In the genomic region with DNA sequence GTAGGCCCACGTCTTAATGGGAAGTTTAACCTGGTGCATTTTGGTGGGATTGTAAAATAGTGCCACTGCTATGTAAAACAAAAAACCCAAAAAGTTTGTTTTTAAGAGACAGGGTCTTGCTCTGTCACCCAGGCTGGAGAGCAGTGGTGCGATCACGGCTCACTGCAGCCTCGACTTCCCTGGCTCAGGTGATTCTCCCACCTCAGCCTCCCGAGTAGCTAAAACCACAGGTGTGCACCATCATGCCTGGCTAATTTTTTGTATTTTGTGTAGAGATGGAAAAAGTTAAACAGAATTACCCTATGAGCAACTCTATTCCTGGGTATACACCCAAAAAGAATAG, we compare ENCODE assay signal across 9 cellular contexts. TPM values are rescaled to one million over a fixed set of nuclear protein-coding genes. Genes with fewer than 3 reads are reported as not detected.
A peak's percentile ranks its signal among the peaks of the same experiment; 100 is the strongest.
DNase-seq lines count a peak whose midpoint lies in the region; ATAC-seq, FAIRE-seq and TF ChIP-seq lines count a peak whose summit lies in the region.
"Had no signal": no experiment of that assay in that cellular context is flagged by ENCODE, and none has a peak within 500 bp of the region (broad histone marks: within the 10 kb centered on the region; RNA-seq: fewer than 3 reads in every experiment).

No MANE protein-coding gene starts in this region.

- H4K8ac ChIP-seq in H9 (replicated peaks; ENCODE audit: insufficient read length, low read depth, low read length) (no peak overlapping the region), H1 (ENCODE audit: extremely low read depth, insufficient read depth, low read length) (no peak overlapping the region)

- H3K18ac ChIP-seq in H9 (ENCODE audit: insufficient read length, low read depth, low read length) (no peak overlapping the region), H1 (ENCODE audit: extremely low read depth, low read length) (no peak overlapping the region)

- no peak for TF ChIP-seq RAD21 in H1 (IDR thresholded peaks at IDR 0.05 in 1 of 2, conservative IDR thresholded peaks at IDR 0.05 in 1 of 2; ENCODE audit: low read depth in 2 of 2, low read length in 2 of 2)

- peak overlapping the region; percentile 60 to 81; a peak in 4 of 5 replicates for H3K4me3 Mint-ChIP-seq in H9

- H2BK120ac ChIP-seq in H9 (ENCODE audit: low read depth, low read length, poor library complexity, severe bottlenecking) = no peak overlapping the region
- H2BK120ac ChIP-seq in H1 (replicated peaks; ENCODE audit: low read depth, low read length) = no peak overlapping the region

- H4K20me1 ChIP-seq in H9 (ENCODE audit: control insufficient read depth, insufficient read depth, insufficient read length) (peaks cover 5% of the 10 kb centered on the region), H1 (replicated peaks in 1 of 2; ENCODE audit: control insufficient read depth in 1 of 2, insufficient read depth in 2 of 2, low read length in 2 of 2) (peaks cover 22 to 23% of the 10 kb centered on the region in 2 experiments), smooth muscle cell (ENCODE audit: low read depth) (peaks cover 56% of the 10 kb centered on the region)

- H3K14ac ChIP-seq in H9 (ENCODE audit: insufficient read depth, low read length) (no peak overlapping the region), H1 (ENCODE audit: insufficient read length) (no peak overlapping the region)

- no peaks in the 10 kb centered on the region for H3K27me3 ChIP-seq in H9 (ENCODE audit: insufficient read depth, low read length)
- H3K27me3 ChIP-seq in RWPE2 (ENCODE audit: insufficient read depth, poor library complexity, severe bottlenecking) = no peaks in the 10 kb centered on the region
- no peaks in the 10 kb centered on the region for H3K27me3 ChIP-seq in H1 (replicated peaks in 1 of 4; ENCODE audit: control insufficient read depth in 3 of 4, extremely low read depth in 1 of 4, insufficient read depth in 3 of 4, low read length in 3 of 4)
- H3K27me3 ChIP-seq in smooth muscle cell (ENCODE audit: low read depth) = no peaks in the 10 kb centered on the region
- H3K27me3 ChIP-seq: thyroid gland had no signal

- no peak overlapping the region for H2AFZ ChIP-seq in H9 (ENCODE audit: low read length)
- H2AFZ ChIP-seq in H1 (ENCODE audit: low read length) = no peak overlapping the region
- H2AFZ ChIP-seq in smooth muscle cell (ENCODE audit: low read depth) = no peak overlapping the region

- no peak overlapping the region for H3K4me3 ChIP-seq in RWPE2 (ENCODE audit: severe bottlenecking)
- peak overlapping the region in 1 of 4 experiments; percentile 95; a peak in 1 of 8 replicates for H3K4me3 ChIP-seq in H1 (ENCODE audit: extremely low read depth in 1 of 4, insufficient read depth in 2 of 4, low read depth in 3 of 4, low read length in 4 of 4)
- no peak overlapping the region for H3K4me3 ChIP-seq in smooth muscle cell

- no peaks in the 10 kb centered on the region for H3K9me3 Mint-ChIP-seq in H9

- H3K27ac ChIP-seq in H9 (ENCODE audit: insufficient read length, low read depth, low read length) (no peak overlapping the region), RWPE2 (ENCODE audit: poor library complexity, severe bottlenecking) (peak overlapping the region; percentile 81), H1 (ENCODE audit: low read depth, low read length) (no peak overlapping the region), smooth muscle cell (ENCODE audit: low read depth) (peak overlapping the region; percentile 4)

- POLR2A ChIA-PET in H1 (lab: Charles Lee; ENCODE audit: partially characterized antibody) = interaction anchor here (0.9 to 1.9 kb wide), 4 partner anchors 11 to 96 kb away, joined by 3 to 10 read pairs (median 5); no protein-coding TSS in a partner anchor

- no peaks in the 10 kb centered on the region for H3K27me3 Mint-ChIP-seq in H9 (ENCODE audit: low read depth)

- no peak overlapping the region for H3K4ac ChIP-seq in H9 (ENCODE audit: low read depth, low read length)
- no peak overlapping the region for H3K4ac ChIP-seq in H1 (replicated peaks; ENCODE audit: insufficient read length, low read depth, low read length)

- H3K4me1 ChIP-seq in H9 (ENCODE audit: insufficient read depth, low read length) (no peaks in the 10 kb centered on the region), RWPE2 (ENCODE audit: insufficient read depth, poor library complexity, severe bottlenecking) (no peaks in the 10 kb centered on the region), H1 (replicated peaks in 1 of 4; ENCODE audit: control insufficient read depth in 3 of 4, insufficient read depth in 4 of 4, low read length in 3 of 4) (peaks cover 0 to 19% (median 13%) of the 10 kb centered on the region in 4 experiments; a peak in 6 of 7 replicates), smooth muscle cell (ENCODE audit: low read depth) (peaks cover 18% of the 10 kb centered on the region)

- H4K5ac ChIP-seq in H9 (ENCODE audit: insufficient read length, low read depth, low read length) = no peak overlapping the region
- H4K5ac ChIP-seq in H1 (ENCODE audit: insufficient read length, low read depth, low read length) = no peak overlapping the region

- H2BK5ac ChIP-seq in H9 (ENCODE audit: insufficient read length, low read length) (no peak overlapping the region), H1 (ENCODE audit: low read depth, low read length) (no peak overlapping the region)

- peaks cover 15 to 37% of the 10 kb centered on the region in 2 experiments for H3K4me1 Mint-ChIP-seq in H9

- H3K56ac ChIP-seq in H9 (ENCODE audit: insufficient read length, low read depth, low read length) = no peak overlapping the region
- no peak overlapping the region for H3K56ac ChIP-seq in H1 (replicated peaks; ENCODE audit: insufficient read length, low read depth, low read length)

- H3K79me1 ChIP-seq in H9 (ENCODE audit: insufficient read depth, low read depth, low read length, poor library complexity, severe bottlenecking) = peaks cover 10% of the 10 kb centered on the region
- peaks cover 23% of the 10 kb centered on the region for H3K79me1 ChIP-seq in H1 (ENCODE audit: low read depth, low read length)

- FAIRE-seq in H1 (lab: Jason Lieb, UNC) = no peak

- peaks cover 12% of the 10 kb centered on the region for H3F3A ChIP-seq in smooth muscle cell (ENCODE audit: low read depth)

- TF ChIP-seq POLR2A in H1 (IDR thresholded peaks at IDR 0.05; ENCODE audit: control extremely low read depth in 1 of 2, low read depth in 2 of 2, low read length in 2 of 2) = no peak

- no peak overlapping the region for H3K9ac ChIP-seq in H9 (ENCODE audit: extremely low read depth, insufficient read length, low read length)
- H3K9ac ChIP-seq in H1 (replicated peaks in 1 of 4; ENCODE audit: extremely low read depth in 1 of 4, low read depth in 3 of 4, low read length in 3 of 4) = no peak overlapping the region
- H3K9ac ChIP-seq in smooth muscle cell (ENCODE audit: low read depth) = no peak overlapping the region

- H2AK5ac ChIP-seq in H9 (ENCODE audit: insufficient read length, low read length) (no peak overlapping the region), H1 (ENCODE audit: low read depth, low read length) (no peak overlapping the region)

- H3K36me3 ChIP-seq in RWPE2 (ENCODE audit: low read depth) (peaks cover 25% of the 10 kb centered on the region), H1 (ENCODE audit: control insufficient read depth in 2 of 4, insufficient read depth in 4 of 4, low read length in 3 of 4) (no peaks in the 10 kb centered on the region), smooth muscle cell (ENCODE audit: low read depth) (no peaks in the 10 kb centered on the region)
- H3K36me3 ChIP-seq: thyroid gland had no signal

- H2BK20ac ChIP-seq in H9 (ENCODE audit: low read depth, low read length, poor library complexity, severe bottlenecking) = no peak overlapping the region
- H2BK20ac ChIP-seq in H1 (ENCODE audit: low read length) = no peak overlapping the region

- H2BK15ac ChIP-seq in H9 (ENCODE audit: low read depth, low read length) = no peak overlapping the region
- no peak overlapping the region for H2BK15ac ChIP-seq in H1 (ENCODE audit: low read length)

- H2BK12ac ChIP-seq in H9 (ENCODE audit: insufficient read length, low read depth, low read length) (no peak overlapping the region), H1 (ENCODE audit: low read depth, low read length) (0 out of 2 replicates have a peak overlapping the region, but pooled peaks have one; percentile 0)

- H3K9me3 ChIP-seq in H9 (ENCODE audit: control insufficient read depth, low read depth, low read length) (no peaks in the 10 kb centered on the region), RWPE2 (ENCODE audit: severe bottlenecking) (no peaks in the 10 kb centered on the region), H1 (ENCODE audit: insufficient read depth in 2 of 2, low read depth in 1 of 2, low read length in 1 of 2) (no peaks in the 10 kb centered on the region), smooth muscle cell (replicated peaks; ENCODE audit: low read depth) (no peaks in the 10 kb centered on the region)
- H3K9me3 ChIP-seq: thyroid gland had no signal

- ATAC-seq in RWPE2 (ENCODE audit: low read depth) = no peak
- no peak for ATAC-seq in GM21447 (IDR thresholded peaks at IDR 0.05; ENCODE audit: unreplicated experiment)
- no peak for ATAC-seq in GM21381 (IDR thresholded peaks at IDR 0.05; ENCODE audit: unreplicated experiment)

- H3K36me3 Mint-ChIP-seq in H9 (ENCODE audit: insufficient read depth in 1 of 3, low read depth in 3 of 3) = peaks cover 0 to 10% (median 6%) of the 10 kb centered on the region in 3 experiments; a peak in 5 of 7 replicates

- no peak overlapping the region for H4K91ac ChIP-seq in H9 (ENCODE audit: insufficient read length, low read depth, low read length)
- H4K91ac ChIP-seq in H1 (replicated peaks; ENCODE audit: insufficient read length, low read length) = no peak overlapping the region

- peaks cover 22% of the 10 kb centered on the region; the same call in 1 of the 2 replicates for H3K79me2 ChIP-seq in H9 (ENCODE audit: insufficient read depth, low read length)
- H3K79me2 ChIP-seq in H1 (ENCODE audit: control insufficient read depth in 1 of 2, insufficient read depth in 2 of 2, low read length in 2 of 2) = peaks cover 23 to 43% of the 10 kb centered on the region in 2 experiments
- peaks cover 54% of the 10 kb centered on the region for H3K79me2 ChIP-seq in smooth muscle cell (ENCODE audit: low read depth)

- no peak overlapping the region for H3K4me2 ChIP-seq in H9 (ENCODE audit: insufficient read depth, insufficient read length, low read length)
- no peak overlapping the region for H3K4me2 ChIP-seq in H1 (ENCODE audit: insufficient read depth in 1 of 2, low read depth in 2 of 2, low read length in 2 of 2)
- no peak overlapping the region for H3K4me2 ChIP-seq in smooth muscle cell

- H3K23me2 ChIP-seq in H9 (ENCODE audit: insufficient read length, low read depth, low read length, poor library complexity, severe bottlenecking) (peaks cover 7% of the 10 kb centered on the region), H1 (ENCODE audit: low read depth, low read length) (peaks cover 3% of the 10 kb centered on the region; the same call in 1 of the 2 replicates)

- H3T11ph ChIP-seq in H9 (ENCODE audit: low read length) = no peak overlapping the region

- no CpG with 5 or more reads among the region's 5 CpGs for WGBS in H9 (ENCODE audit: extremely low coverage, insufficient read length, low lambda C conversion rate)
- 76% methylated on average over 5 of the region's 5 CpGs; no CpG with 5 or more reads in 1 of the 2 experiments for WGBS in H1 (ENCODE audit: extremely low coverage in 1 of 2, insufficient coverage in 1 of 2, insufficient read length in 1 of 2, insufficient replicate concordance in 2 of 2, low coverage in 1 of 2, low lambda C conversion rate in 2 of 2, missing lambda C conversion rate in 1 of 2), 2 experiments
- WGBS in smooth muscle cell (ENCODE audit: low lambda C conversion rate) = 78% methylated on average over 5 of the region's 5 CpGs

- TF ChIP-seq CTCF in H9 (conservative IDR thresholded peaks at IDR 0.05) = no peak
- no peak for TF ChIP-seq CTCF in RWPE2 (IDR thresholded peaks at IDR 0.05; ENCODE audit: poor library complexity, severe bottlenecking)
- no peak for TF ChIP-seq CTCF in H1 (IDR thresholded peaks at IDR 0.05; ENCODE audit: control extremely low read depth in 1 of 3, insufficient read depth in 1 of 3, low read depth in 1 of 3, low read length in 3 of 3)
- TF ChIP-seq CTCF in smooth muscle cell (IDR thresholded peaks at IDR 0.05; ENCODE audit: borderline replicate concordance, insufficient read depth, poor library complexity, severe bottlenecking) = no peak

- H3K23ac ChIP-seq in H9 (ENCODE audit: insufficient read length, low read depth, low read length) = no peak overlapping the region
- H3K23ac ChIP-seq in H1 (ENCODE audit: insufficient read length) = no peak overlapping the region

- DNase-seq in H9 (no peak), RWPE2 (ENCODE audit: low spot score) (no peak), H1 (ENCODE audit: low read depth in 1 of 2, low spot score in 2 of 2) (no peak), smooth muscle cell (lab: John Stamatoyannopoulos, UW; ENCODE audit: unreplicated experiment) (no peak), NCI-H1694 treated with DMSO at 0.1 percent for 48 hours (lab: John Stamatoyannopoulos, UW) (no peak)
- DNase-seq in activated CD4-positive, alpha-beta T cell treated with anti-CD3 and anti-CD28 coated beads, Interleukin-2, amount 50 U/mL, for 48 hours = no peak

- TF ChIP-seq EP300 in H1 (IDR thresholded peaks at IDR 0.05; ENCODE audit: borderline replicate concordance in 1 of 2, low read depth in 2 of 2, low read length in 2 of 2) = no peak

- CTCF ChIA-PET in H1 (lab: Charles Lee; ENCODE audit: partially characterized antibody) = interaction anchor here (0.7 to 2.5 kb wide), 11 partner anchors 8 to 772 kb away, joined by 3 to 24 read pairs (median 4); no protein-coding TSS in a partner anchor

- H3K27ac Mint-ChIP-seq in H9 = no peak overlapping the region; a peak in 1 of 7 replicates

RNA-seq across cellular contexts. Expression of gene REXO1, which starts 0.8 kb away (rescaled TPM):
- total RNA-seq in H9 (2021) (45.6 and 56.8 TPM in 2 replicates), smooth muscle cell (5.0 and 10.6 TPM in 2 replicates)
- 42.4 and 44.3 TPM in 2 replicates for total RNA-seq in H1 (2021; fragmentation: NEBNext Ultra II Directional; extraction: Animal tissue kit (Norgen Biotek cat#: 25700))
- polyA plus RNA-seq in H1 (2011; rRNA removed) (44.3 and 69.6 TPM in 2 replicates), smooth muscle cell (11.6 and 17.9 TPM in 2 replicates)
- polyA plus RNA-seq in H1 (2011; cell fraction: cytosol; rRNA removed) = 21.3 TPM
- 69.2 TPM for polyA plus RNA-seq in H1 (2011; cell fraction: nucleus; rRNA removed)
- 35.1 to 44.9 TPM (median 43.7 TPM) in 4 replicates for polyA plus RNA-seq in H1 (2012, experiment 1 of 2)
- 33.4 TPM for polyA plus RNA-seq in H1 (2012, experiment 2 of 2)
- polyA plus RNA-seq in H1 (2013, experiment 1 of 2) = 22.8 TPM
- polyA plus RNA-seq in H1 (2013, experiment 2 of 2) = 21.3 TPM
- 18.8 and 19.5 TPM in 2 replicates for polyA minus RNA-seq in H1 (2011; rRNA and poly(A)+ RNA removed)
- 24.8 TPM for polyA minus RNA-seq in H1 (2011; cell fraction: cytosol; rRNA and poly(A)+ RNA removed)
- 20.1 TPM for polyA minus RNA-seq in H1 (2011; cell fraction: nucleus; rRNA and poly(A)+ RNA removed)

RNA-seq across cellular contexts. Expression of gene KLF16, which starts 14.3 kb away (rescaled TPM):
- total RNA-seq in H9 (2021) (66.5 and 66.8 TPM in 2 replicates), smooth muscle cell (4.3 and 5.8 TPM in 2 replicates)
- total RNA-seq in H1 (2021; fragmentation: NEBNext Ultra II Directional; extraction: Animal tissue kit (Norgen Biotek cat#: 25700)) = 45.9 and 53.2 TPM in 2 replicates
- polyA plus RNA-seq in H1 (2011; rRNA removed) (14.3 and 44.7 TPM in 2 replicates), smooth muscle cell (15.4 and 16.7 TPM in 2 replicates)
- polyA plus RNA-seq in H1 (2011; cell fraction: cytosol; rRNA removed) = 15.0 TPM
- polyA plus RNA-seq in H1 (2011; cell fraction: nucleus; rRNA removed) = 29.0 TPM
- 15.6 to 26.7 TPM (median 23.8 TPM) in 4 replicates for polyA plus RNA-seq in H1 (2012, experiment 1 of 2)
- polyA plus RNA-seq in H1 (2012, experiment 2 of 2) = 21.5 TPM
- polyA plus RNA-seq in H1 (2013, experiment 1 of 2) = 27.2 TPM
- 28.5 TPM for polyA plus RNA-seq in H1 (2013, experiment 2 of 2)
- polyA minus RNA-seq in H1 (2011; rRNA and poly(A)+ RNA removed) = 1.1 and 2.2 TPM in 2 replicates
- polyA minus RNA-seq in H1 (2011; cell fraction: cytosol; rRNA and poly(A)+ RNA removed) = 32.1 TPM
- polyA minus RNA-seq in H1 (2011; cell fraction: nucleus; rRNA and poly(A)+ RNA removed) = 10.4 TPM

RNA-seq across cellular contexts. Expression of gene ABHD17A, which starts 36.2 kb away (rescaled TPM):
- total RNA-seq in H9 (2021) = 47.5 and 50.3 TPM in 2 replicates
- total RNA-seq in H1 (2021; fragmentation: NEBNext Ultra II Directional; extraction: Animal tissue kit (Norgen Biotek cat#: 25700)) = 41.2 and 45.3 TPM in 2 replicates
- 87.4 and 98.0 TPM in 2 replicates for polyA plus RNA-seq in H1 (2011; rRNA removed)
- polyA plus RNA-seq in H1 (2011; cell fraction: cytosol; rRNA removed) = 60.4 TPM
- polyA plus RNA-seq in H1 (2011; cell fraction: nucleus; rRNA removed) = 86.1 TPM
- polyA plus RNA-seq in H1 (2012, experiment 1 of 2) = 15.8 to 35.0 TPM (median 33.1 TPM) in 4 replicates
- polyA plus RNA-seq in H1 (2012, experiment 2 of 2) = 33.7 TPM
- 35.1 TPM for polyA plus RNA-seq in H1 (2013, experiment 1 of 2)
- polyA plus RNA-seq in H1 (2013, experiment 2 of 2) = 34.7 TPM
- 8.1 and 11.4 TPM in 2 replicates for polyA minus RNA-seq in H1 (2011; rRNA and poly(A)+ RNA removed)
- polyA minus RNA-seq in H1 (2011; cell fraction: cytosol; rRNA and poly(A)+ RNA removed) = 24.5 TPM
- 18.1 TPM for polyA minus RNA-seq in H1 (2011; cell fraction: nucleus; rRNA and poly(A)+ RNA removed)
- 42.9 and 49.2 TPM in 2 replicates for total RNA-seq in smooth muscle cell
- polyA plus RNA-seq in smooth muscle cell = 98.3 and 106 TPM in 2 replicates

RNA-seq across cellular contexts. Expression of gene ATP8B3, which starts 37.0 kb away (rescaled TPM):
- total RNA-seq in H9 (2021) (8.7 and 9.6 TPM in 2 replicates), smooth muscle cell (2.0 and 2.8 TPM in 2 replicates)
- total RNA-seq in H1 (2021; fragmentation: NEBNext Ultra II Directional; extraction: Animal tissue kit (Norgen Biotek cat#: 25700)) = 2.9 and 4.1 TPM in 2 replicates
- polyA plus RNA-seq in H1 (2011; rRNA removed) (9.3 and 10.0 TPM in 2 replicates), smooth muscle cell (3.8 and 3.9 TPM in 2 replicates)
- 9.1 TPM for polyA plus RNA-seq in H1 (2011; cell fraction: cytosol; rRNA removed)
- polyA plus RNA-seq in H1 (2011; cell fraction: nucleus; rRNA removed) = 19.8 TPM
- 4.2 to 8.7 TPM (median 7.7 TPM) in 4 replicates for polyA plus RNA-seq in H1 (2012, experiment 1 of 2)
- polyA plus RNA-seq in H1 (2012, experiment 2 of 2) = 4.7 TPM
- polyA plus RNA-seq in H1 (2013, experiment 1 of 2) = 5.4 TPM
- polyA plus RNA-seq in H1 (2013, experiment 2 of 2) = 4.9 TPM
- 4.7 and 7.9 TPM in 2 replicates for polyA minus RNA-seq in H1 (2011; rRNA and poly(A)+ RNA removed)
- polyA minus RNA-seq in H1 (2011; cell fraction: cytosol; rRNA and poly(A)+ RNA removed) = 5.4 TPM
- 5.2 TPM for polyA minus RNA-seq in H1 (2011; cell fraction: nucleus; rRNA and poly(A)+ RNA removed)

RNA-seq across cellular contexts. Expression of gene ADAT3, which starts 56.1 kb away (rescaled TPM):
- total RNA-seq in H9 (2021) (12.2 and 12.9 TPM in 2 replicates), smooth muscle cell (0.49 and 0.58 TPM in 2 replicates)
- total RNA-seq in H1 (2021; fragmentation: NEBNext Ultra II Directional; extraction: Animal tissue kit (Norgen Biotek cat#: 25700)) = 10.2 and 10.8 TPM in 2 replicates
- polyA plus RNA-seq in H1 (2011; rRNA removed) (5.4 and 9.8 TPM in 2 replicates), smooth muscle cell (2.0 and 4.8 TPM in 2 replicates)
- polyA plus RNA-seq in H1 (2011; cell fraction: cytosol; rRNA removed) = 3.8 TPM
- polyA plus RNA-seq in H1 (2011; cell fraction: nucleus; rRNA removed) = 8.3 TPM
- polyA plus RNA-seq in H1 (2012, experiment 1 of 2) = 2.4 to 6.3 TPM (median 5.5 TPM) in 4 replicates
- polyA plus RNA-seq in H1 (2012, experiment 2 of 2) = 4.1 TPM
- 7.0 TPM for polyA plus RNA-seq in H1 (2013, experiment 1 of 2)
- 6.6 TPM for polyA plus RNA-seq in H1 (2013, experiment 2 of 2)
- 1.0 TPM in 1 of 2 replicates, not detected in the other for polyA minus RNA-seq in H1 (2011; rRNA and poly(A)+ RNA removed)
- 7.4 TPM for polyA minus RNA-seq in H1 (2011; cell fraction: cytosol; rRNA and poly(A)+ RNA removed)
- 7.8 TPM for polyA minus RNA-seq in H1 (2011; cell fraction: nucleus; rRNA and poly(A)+ RNA removed)

Comparison
In these comparisons a context has a peak if more than half of its experiments do, and no peak if none do; other contexts are left out.
1. H3K27ac ChIP-seq: peak in RWPE2 (single experiment) and smooth muscle cell (single experiment); none in H9 (single experiment) and H1 (single experiment).